Comparison of ENCODE assay signal across 7 cellular contexts in the genomic region with DNA sequence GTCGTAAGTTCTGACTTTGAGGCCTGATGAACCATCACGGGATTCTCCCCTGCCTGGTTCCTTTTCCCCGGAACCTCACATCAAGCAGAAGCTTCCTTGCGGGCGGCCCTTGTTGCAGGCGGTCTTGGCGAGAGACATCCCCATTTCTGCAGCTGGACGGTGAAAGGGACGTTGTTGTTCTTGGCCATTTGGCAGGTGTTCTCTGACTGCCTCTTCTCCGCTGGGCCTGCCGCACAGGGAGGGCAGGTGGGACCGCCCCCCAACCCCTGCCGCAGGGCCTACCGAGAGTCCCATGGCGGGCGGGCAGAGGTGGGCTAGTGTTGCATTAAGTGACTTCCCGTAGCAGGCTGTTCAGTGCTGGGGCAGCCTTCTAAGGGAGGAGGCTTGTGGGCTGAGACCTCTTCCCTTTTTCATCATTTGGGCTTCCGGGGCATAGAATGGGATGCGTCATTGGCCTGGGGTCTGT.
DNase-seq lines count a peak whose midpoint lies in the region; ATAC-seq lines count a peak whose summit lies in the region.

No MANE protein-coding gene starts in this region.

- no peaks in the 10 kb centered on the region for H3K9me3 Mint-ChIP-seq in stimulated activated naive CD8-positive, alpha-beta T cell treated with anti-CD3 and anti-CD28 coated beads, Interleukin-15, Interleukin-2, amounts not matched to agents 100 ng/mL and 50 ng/mL, for 24 hours

- ATAC-seq in GM21529 (IDR thresholded peaks at IDR 0.05; ENCODE audit: unreplicated experiment), result peak; percentile 47
- no peak for ATAC-seq in GM19397 (IDR thresholded peaks at IDR 0.05; ENCODE audit: unreplicated experiment)

- no peaks in the 10 kb centered on the region for H3K36me3 Mint-ChIP-seq in stimulated activated naive CD8-positive, alpha-beta T cell treated with anti-CD3 and anti-CD28 coated beads, Interleukin-15, Interleukin-2, amounts not matched to agents 100 ng/mL and 50 ng/mL, for 24 hours (ENCODE audit: low read depth)

- H3K4me3 Mint-ChIP-seq in stimulated activated naive CD8-positive, alpha-beta T cell treated with anti-CD3 and anti-CD28 coated beads, Interleukin-15, Interleukin-2, amounts not matched to agents 100 ng/mL and 50 ng/mL, for 24 hours, result peak overlapping the region; percentile 76

- DNase-seq in SIG-M5 (lab: John Stamatoyannopoulos, UW), result peak; percentile 48
- DNase-seq in germinal center (ENCODE audit: low spot score), result peak; percentile 71
- no peak for DNase-seq in stimulated activated naive CD4-positive, alpha-beta T cell (lab: John Stamatoyannopoulos, UW)
- DNase-seq in T-helper 9 cell, result no peak

- H3K4me1 Mint-ChIP-seq in stimulated activated naive CD8-positive, alpha-beta T cell treated with anti-CD3 and anti-CD28 coated beads, Interleukin-15, Interleukin-2, amounts not matched to agents 100 ng/mL and 50 ng/mL, for 24 hours (ENCODE audit: low read depth), result peaks cover 42% of the 10 kb centered on the region

- no peaks in the 10 kb centered on the region for H3K27me3 Mint-ChIP-seq in stimulated activated naive CD8-positive, alpha-beta T cell treated with anti-CD3 and anti-CD28 coated beads, Interleukin-15, Interleukin-2, amounts not matched to agents 100 ng/mL and 50 ng/mL, for 24 hours

- H3K27ac Mint-ChIP-seq in stimulated activated naive CD8-positive, alpha-beta T cell treated with anti-CD3 and anti-CD28 coated beads, Interleukin-15, Interleukin-2, amounts not matched to agents 100 ng/mL and 50 ng/mL, for 24 hours, result peak overlapping the region; percentile 94

Comparison
In these comparisons a context has a peak if more than half of its experiments do, and no peak if none do; other contexts are left out.
1. DNase-seq: peak in SIG-M5 (single experiment) and germinal center (single experiment); none in stimulated activated naive CD4-positive, alpha-beta T cell (0 of 6) and T-helper 9 cell (single experiment).